Comparison of ENCODE assay signal across 20 cellular contexts in the genomic region with DNA sequence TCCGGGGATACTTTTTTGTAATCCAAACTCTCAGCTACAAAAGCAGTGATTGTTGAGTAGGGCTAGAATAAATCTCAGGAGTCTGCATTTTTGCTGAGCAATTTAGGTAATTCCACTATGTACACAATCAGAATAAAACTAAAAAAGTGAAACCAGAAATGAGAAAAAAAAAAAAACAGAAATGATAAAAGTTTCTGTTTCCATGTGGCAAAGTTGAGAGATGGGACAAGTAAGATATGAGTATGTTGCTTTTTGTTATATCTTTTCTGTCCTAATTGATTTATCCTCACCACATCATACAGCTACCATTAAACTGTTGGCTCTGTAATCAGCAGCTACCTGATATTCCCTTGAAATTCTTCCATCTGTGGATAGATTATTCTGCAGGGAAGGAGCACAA.
DNase-seq lines count a peak whose midpoint lies in the region; ATAC-seq and TF ChIP-seq lines count a peak whose summit lies in the region.
"Had no signal": no experiment of that assay in that cellular context is flagged by ENCODE, and none has a peak within 500 bp of the region (broad histone marks: within the 10 kb centered on the region; RNA-seq: fewer than 3 reads in every experiment).

No MANE protein-coding gene starts in this region.

- H3K36me3 Mint-ChIP-seq in activated T-cell treated with anti-CD3 and anti-CD28 coated beads, Interleukin-2, amount 50 U/mL, for 4 hours (ENCODE audit: insufficient read depth) = no peaks in the 10 kb centered on the region

- no peaks in the 10 kb centered on the region for H3K9me3 Mint-ChIP-seq in activated T-cell treated with anti-CD3 and anti-CD28 coated beads, Interleukin-2, amount 50 U/mL, for 4 hours
- H3K9me3 Mint-ChIP-seq: GM23338 had no signal

- H3K4me3 Mint-ChIP-seq in activated T-cell treated with anti-CD3 and anti-CD28 coated beads, Interleukin-2, amount 50 U/mL, for 4 hours = no peak overlapping the region
- H3K4me3 Mint-ChIP-seq: CD4-positive, alpha-beta T cell; GM23338; T-helper 17 cell had no signal

- no peaks in the 10 kb centered on the region for H3K4me1 Mint-ChIP-seq in activated T-cell treated with anti-CD3 and anti-CD28 coated beads, Interleukin-2, amount 50 U/mL, for 4 hours (ENCODE audit: low read depth)
- H3K4me1 Mint-ChIP-seq: GM23338, T-helper 17 cell had no signal

- no peak for DNase-seq in activated T-cell treated with anti-CD3 and anti-CD28 coated beads, Interleukin-2, amount 50 U/mL, for 4 hours
- DNase-seq in erythroblast (lab: John Stamatoyannopoulos, UW) (no peak), SKM-1 treated with dmso at 0.1 percent for 144 hours (lab: John Stamatoyannopoulos, UW; ENCODE audit: unreplicated experiment) (no peak), NCI-H2081 (lab: John Stamatoyannopoulos, UW) (no peak)
- DNase-seq: BE2C; Calu3; CD4-positive, alpha-beta T cell; KBM-7; MV-4-11; NCI-H1417; NCI-H187 treated with DMSO at 0.1 percent for 48 hours; NCI-H446 treated with DMSO at 0.1 percent for 48 hours; RPMI8226; SIG-M5; T-helper 17 cell had no signal

- H3K27me3 Mint-ChIP-seq in activated T-cell treated with anti-CD3 and anti-CD28 coated beads, Interleukin-2, amount 50 U/mL, for 4 hours (ENCODE audit: low read depth) = no peaks in the 10 kb centered on the region
- H3K27me3 Mint-ChIP-seq: T-helper 17 cell had no signal

- ATAC-seq in GM18858 (IDR thresholded peaks at IDR 0.05; ENCODE audit: unreplicated experiment) = peak; percentile 58
- peak; percentile 66 for ATAC-seq in GM21528 (IDR thresholded peaks at IDR 0.05; ENCODE audit: low FRiP score, unreplicated experiment)
- peak; percentile 40 for ATAC-seq in HG03159 (IDR thresholded peaks at IDR 0.05; ENCODE audit: unreplicated experiment)
- ATAC-seq in activated T-cell treated with anti-CD3 and anti-CD28 coated beads, Interleukin-2, amount 50 U/mL, for 4 hours = no peak
- ATAC-seq: GM23338, HCT116, T-helper 17 cell had no signal

- no peak for TF ChIP-seq POLR2A in erythroblast (IDR thresholded peaks at IDR 0.05; ENCODE audit: low read length)

Comparison
In these comparisons a context has a peak if more than half of its experiments do, and no peak if none do; other contexts are left out.
1. ATAC-seq: peak in GM18858 (single experiment), GM21528 (single experiment) and HG03159 (single experiment); none in activated T-cell treated with anti-CD3 and anti-CD28 coated beads, Interleukin-2, amount 50 U/mL, for 4 hours (0 of 2).